ENCODE assay signal across 2 cellular contexts in the genomic region with DNA sequence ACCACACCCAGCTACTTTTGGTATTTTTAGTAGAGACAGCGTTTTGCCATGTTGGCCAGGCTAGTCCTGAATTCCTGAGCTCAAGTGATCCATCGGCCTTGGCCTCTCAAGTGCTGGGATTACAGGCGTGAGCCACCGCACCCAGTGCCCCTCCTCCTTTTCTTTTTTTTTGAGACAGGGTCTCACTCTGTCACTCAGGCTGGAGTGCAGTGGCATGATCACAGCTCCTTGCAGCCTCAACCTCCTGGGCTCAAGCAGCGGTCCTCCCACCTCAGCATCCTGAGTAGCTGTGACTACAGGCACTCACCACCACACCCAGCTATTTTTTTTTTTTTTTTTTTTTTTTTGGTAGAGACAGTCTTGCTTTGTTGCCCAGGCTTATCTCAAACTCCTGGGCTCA. TPM values are rescaled to one million over a fixed set of nuclear protein-coding genes. Genes with fewer than 3 reads are reported as not detected.
"Had no signal": no experiment of that assay in that cellular context is flagged by ENCODE, and none has a peak within 500 bp of the region (broad histone marks: within the 10 kb centered on the region; RNA-seq: fewer than 3 reads in every experiment).

No MANE protein-coding gene starts in this region.

RNA-seq across cellular contexts. Expression of a gene that starts 5.4 kb away (rescaled TPM):
- total RNA-seq: RPMI7951, SJSA1 had no signal
